18 cellular contexts compared by ENCODE assay signal in the genomic region with DNA sequence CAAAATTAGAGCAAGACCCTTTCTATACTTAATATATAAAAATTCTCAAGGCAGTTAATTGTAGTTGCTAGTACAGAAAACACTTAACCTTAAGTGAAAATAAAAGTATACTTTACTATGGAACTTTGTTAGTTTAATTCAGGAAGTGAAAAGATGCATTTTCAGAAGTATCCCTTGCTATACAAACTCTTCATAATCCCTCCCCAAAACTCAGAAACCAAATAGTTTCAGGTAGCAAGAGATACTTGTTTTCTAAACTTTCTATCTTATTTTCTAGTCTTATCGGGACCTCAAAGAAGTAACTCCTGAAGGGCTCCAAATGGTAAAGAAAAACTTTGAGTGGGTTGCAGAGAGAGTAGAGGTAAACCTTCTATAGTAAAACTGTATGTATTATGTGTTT. TPM values are rescaled to one million over a fixed set of nuclear protein-coding genes. Genes with fewer than 3 reads are reported as not detected.
DNase-seq lines count a peak whose midpoint lies in the region; ATAC-seq lines count a peak whose summit lies in the region.
"Had no signal": no experiment of that assay in that cellular context is flagged by ENCODE, and none has a peak within 500 bp of the region (broad histone marks: within the 10 kb centered on the region; RNA-seq: fewer than 3 reads in every experiment).

No MANE protein-coding gene starts in this region.

- H3K4me3 Mint-ChIP-seq in activated T-cell treated with anti-CD3 and anti-CD28 coated beads, Interleukin-2, amount 50 U/mL, for 72 hours = no peak overlapping the region
- H3K4me3 Mint-ChIP-seq in stimulated activated effector memory CD8-positive, alpha-beta T cell treated with anti-CD3 and anti-CD28 coated beads, Interleukin-12 subunit alpha, Interleukin-12 subunit beta, amount 100 ng/mL, for 72 hours = no peak overlapping the region
- H3K4me3 Mint-ChIP-seq: CD14-positive monocyte; CD8-positive, alpha-beta T cell had no signal

- H3K9me3 Mint-ChIP-seq in activated T-cell treated with anti-CD3 and anti-CD28 coated beads, Interleukin-2, amount 50 U/mL, for 72 hours = no peaks in the 10 kb centered on the region
- H3K9me3 Mint-ChIP-seq in stimulated activated effector memory CD8-positive, alpha-beta T cell treated with anti-CD3 and anti-CD28 coated beads, Interleukin-12 subunit alpha, Interleukin-12 subunit beta, amount 100 ng/mL, for 72 hours = no peaks in the 10 kb centered on the region
- H3K9me3 Mint-ChIP-seq: CD14-positive monocyte; CD8-positive, alpha-beta T cell had no signal

- H3K27me3 Mint-ChIP-seq in activated T-cell treated with anti-CD3 and anti-CD28 coated beads, Interleukin-2, amount 50 U/mL, for 72 hours (ENCODE audit: low read depth) = no peaks in the 10 kb centered on the region

- peak overlapping the region; percentile 54 for H3K27ac Mint-ChIP-seq in activated T-cell treated with anti-CD3 and anti-CD28 coated beads, Interleukin-2, amount 50 U/mL, for 72 hours
- no peak overlapping the region for H3K27ac Mint-ChIP-seq in stimulated activated effector memory CD8-positive, alpha-beta T cell treated with anti-CD3 and anti-CD28 coated beads, Interleukin-12 subunit alpha, Interleukin-12 subunit beta, amount 100 ng/mL, for 72 hours
- H3K27ac Mint-ChIP-seq: CD8-positive, alpha-beta T cell had no signal

- peaks cover 12 to 53% of the 10 kb centered on the region in 2 donors for H3K36me3 Mint-ChIP-seq in activated T-cell treated with anti-CD3 and anti-CD28 coated beads, Interleukin-2, amount 50 U/mL, for 72 hours (ENCODE audit: insufficient read depth in 2 of 2)
- peaks cover 100% of the 10 kb centered on the region for H3K36me3 Mint-ChIP-seq in stimulated activated effector memory CD8-positive, alpha-beta T cell treated with anti-CD3 and anti-CD28 coated beads, Interleukin-12 subunit alpha, Interleukin-12 subunit beta, amount 100 ng/mL, for 72 hours

- H3K4me1 Mint-ChIP-seq in activated T-cell treated with anti-CD3 and anti-CD28 coated beads, Interleukin-2, amount 50 U/mL, for 72 hours (ENCODE audit: low read depth) = peaks cover 11% of the 10 kb centered on the region
- H3K4me1 Mint-ChIP-seq in stimulated activated effector memory CD8-positive, alpha-beta T cell treated with anti-CD3 and anti-CD28 coated beads, Interleukin-12 subunit alpha, Interleukin-12 subunit beta, amount 100 ng/mL, for 72 hours = no peaks in the 10 kb centered on the region
- H3K4me1 Mint-ChIP-seq: CD14-positive monocyte had no signal

- ATAC-seq in activated T-cell treated with anti-CD3 and anti-CD28 coated beads, Interleukin-2, amount 50 U/mL, for 72 hours (replicated peaks in 1 of 2) = no peak
- ATAC-seq in GM21723 (IDR thresholded peaks at IDR 0.05; ENCODE audit: unreplicated experiment) = peak; percentile 60
- peak; percentile 47 for ATAC-seq in HG02938 (IDR thresholded peaks at IDR 0.05; ENCODE audit: unreplicated experiment)
- ATAC-seq in GM19351 (IDR thresholded peaks at IDR 0.05; ENCODE audit: unreplicated experiment) = no peak
- no peak for ATAC-seq in stimulated activated effector memory CD8-positive, alpha-beta T cell treated with anti-CD3 and anti-CD28 coated beads, Interleukin-12 subunit alpha, Interleukin-12 subunit beta, amount 100 ng/mL, for 72 hours
- ATAC-seq: CD8-positive, alpha-beta T cell had no signal

- no peak for DNase-seq in activated T-cell treated with anti-CD3 and anti-CD28 coated beads, Interleukin-2, amount 50 U/mL, for 72 hours
- DNase-seq in activated T-cell treated with anti-CD3 and anti-CD28 coated beads for 4 hours (no peak), ureter (ENCODE audit: low spot score) (no peak)
- no peak for DNase-seq in stimulated activated CD4-positive, alpha-beta T cell treated with anti-CD3 and anti-CD28 coated beads, Interleukin-4, amount 100 ng/mL, for 4 hours
- no peak for DNase-seq in stimulated activated effector memory CD8-positive, alpha-beta T cell treated with anti-CD3 and anti-CD28 coated beads, Interleukin-12 subunit alpha, Interleukin-12 subunit beta, amount 100 ng/mL, for 72 hours (ENCODE audit: low spot score in 2 of 2)
- DNase-seq: CD8-positive, alpha-beta T cell; COR-L47; DMS153; DMS79 treated with DMSO at 0.1 percent for 48 hours; EL; GDM1; IMR-90; Kasumi-1; KBM-7 had no signal

RNA-seq across cellular contexts. Expression of gene PAICS, which starts 14.3 kb away (rescaled TPM):
- total RNA-seq in activated T-cell treated with anti-CD3 and anti-CD28 coated beads, Interleukin-2, amount 50 U/mL, for 72 hours = 100 to 1,000 TPM; 174 to 190 TPM
- 80.8 TPM for total RNA-seq in ureter

RNA-seq across cellular contexts. Expression of gene PPAT, which starts 14.9 kb away (rescaled TPM):
- 10 to 100 TPM; 25.6 to 32.7 TPM for total RNA-seq in activated T-cell treated with anti-CD3 and anti-CD28 coated beads, Interleukin-2, amount 50 U/mL, for 72 hours
- 14.0 TPM for total RNA-seq in ureter

RNA-seq across cellular contexts. Expression of gene SRP72, which starts 17.1 kb away (rescaled TPM):
- total RNA-seq in activated T-cell treated with anti-CD3 and anti-CD28 coated beads, Interleukin-2, amount 50 U/mL, for 72 hours = 100 to 1,000 TPM; 187 to 200 TPM
- 108 TPM for total RNA-seq in ureter

RNA-seq across cellular contexts. Expression of gene ARL9, which starts 55.2 kb away (rescaled TPM):
- under 1 TPM; 0.29 to 0.35 TPM for total RNA-seq in activated T-cell treated with anti-CD3 and anti-CD28 coated beads, Interleukin-2, amount 50 U/mL, for 72 hours
- 1.3 TPM for total RNA-seq in ureter

Comparison
In these comparisons a context has a peak if more than half of its experiments do, and no peak if none do; other contexts are left out.
1. ATAC-seq: peak in GM21723 (single experiment) and HG02938 (single experiment); none in activated T-cell treated with anti-CD3 and anti-CD28 coated beads, Interleukin-2, amount 50 U/mL, for 72 hours (0 of 2), GM19351 (single experiment) and stimulated activated effector memory CD8-positive, alpha-beta T cell treated with anti-CD3 and anti-CD28 coated beads, Interleukin-12 subunit alpha, Interleukin-12 subunit beta, amount 100 ng/mL, for 72 hours (single experiment).